In genomic region chr3:16053794-16054193, GRCh38 we compare ENCODE assay signal across 29 cellular contexts.
DNase-seq lines count a peak whose midpoint lies in the region; ATAC-seq, FAIRE-seq and TF ChIP-seq lines count a peak whose summit lies in the region.
"Had no signal": no experiment of that assay in that cellular context is flagged by ENCODE, and none has a peak within 500 bp of the region (broad histone marks: within the 10 kb centered on the region; RNA-seq: fewer than 3 reads in every experiment).

No MANE protein-coding gene starts in this region.

- TF ChIP-seq POLR2A in gastrocnemius medialis (IDR thresholded peaks at IDR 0.05): peak in 1 of 2 donors; percentile 11
- no peak for TF ChIP-seq POLR2A in GM12891 (IDR thresholded peaks at IDR 0.05; ENCODE audit: low read depth, low read length)

- TF ChIP-seq CTCF in gastrocnemius medialis (IDR thresholded peaks at IDR 0.05 in 4 of 5, conservative IDR thresholded peaks at IDR 0.05 in 1 of 5): no peak

- in situ Hi-C loops in gastrocnemius medialis (cut with MboI; ENCODE audit: low sequenced_read_pairs in 4 of 4): loop anchor here (5.0 to 10.0 kb wide), 5 partner anchors 81 to 194 kb away; partner anchors contain the start of gene GALNT15 (in 1 of the 4)

- ATAC-seq in gastrocnemius medialis: peak; percentile 10 to 18
- ATAC-seq: activated CD8-positive, alpha-beta T cell treated with anti-CD3 and anti-CD28 coated beads for 36 hours; activated naive CD8-positive, alpha-beta T cell treated with anti-CD3 and anti-CD28 coated beads, Interleukin-2, amount 50 U/mL, for 24 hours; left colon had no signal

- no peak overlapping the region for H3K4me3 ChIP-seq in ACC112 (ENCODE audit: low read depth, low read length)
- no peak overlapping the region for H3K4me3 ChIP-seq in gastrocnemius medialis
- no peak overlapping the region for H3K4me3 ChIP-seq in effector memory CD4-positive, alpha-beta T cell (ENCODE audit: insufficient read depth, low read depth, low read length, poor library complexity, severe bottlenecking)
- H3K4me3 ChIP-seq: HAP-1, neural progenitor cell, sigmoid colon, thyroid gland had no signal

- DNase-seq in M059J (ENCODE audit: low read depth): peak; percentile 28
- DNase-seq in fibroblast of gingiva (ENCODE audit: low read depth): peak; percentile 76
- DNase-seq in gastrocnemius medialis: peak in 1 of 2 donors; percentile 50
- no peak for DNase-seq in NCI-H1092 (lab: John Stamatoyannopoulos, UW)
- no peak for DNase-seq in effector memory CD4-positive, alpha-beta T cell
- no peak for DNase-seq in COLO829 (ENCODE audit: low spot score)
- DNase-seq in GM12891 (ENCODE audit: insufficient read length, low spot score): no peak
- DNase-seq: activated CD4-positive, CD25-positive, alpha-beta regulatory T cell treated with anti-CD3 and anti-CD28 coated beads, Interleukin-2, amount 50 U/mL, for 72 hours; activated CD8-positive, alpha-beta T cell treated with anti-CD3 and anti-CD28 coated beads for 36 hours; activated effector memory CD4-positive, alpha-beta T cell treated with Interleukin-2 at 50 U/mL for 16 hours; activated naive CD8-positive, alpha-beta T cell treated with anti-CD3 and anti-CD28 coated beads, Interleukin-2, amount 50 U/mL, for 24 hours; C1 segment of cervical spinal cord; Caco-2; effector CD4-positive, alpha-beta T cell; GDM1; hypothalamus; immature natural killer cell; left colon; NCI-H2029 treated with DMSO at 0.1 percent for 48 hours; NCI-H226; NCI-H69; sigmoid colon; stimulated activated naive CD4-positive, alpha-beta T cell treated with Interleukin-2 at 50 U/mL for 16 hours; thyroid gland had no signal

- no peaks in the 10 kb centered on the region for H3K27me3 ChIP-seq in ACC112 (ENCODE audit: insufficient read depth, low read length)
- H3K27me3 ChIP-seq in gastrocnemius medialis: no peaks in the 10 kb centered on the region
- no peaks in the 10 kb centered on the region for H3K27me3 ChIP-seq in effector memory CD4-positive, alpha-beta T cell (replicated peaks; ENCODE audit: control insufficient read depth, insufficient read depth, low read length, poor library complexity, severe bottlenecking)
- H3K27me3 ChIP-seq: neural progenitor cell, sigmoid colon, thyroid gland had no signal

- H2AFZ ChIP-seq in ACC112 (ENCODE audit: low read length, unreplicated experiment): no peak overlapping the region
- H2AFZ ChIP-seq: neural progenitor cell had no signal

- H3K36me3 ChIP-seq in ACC112 (ENCODE audit: insufficient read depth, low read length) (no peaks in the 10 kb centered on the region), gastrocnemius medialis (no peaks in the 10 kb centered on the region)
- H3K36me3 ChIP-seq in effector memory CD4-positive, alpha-beta T cell (ENCODE audit: control insufficient read depth, insufficient read depth, low read length): no peaks in the 10 kb centered on the region
- H3K36me3 ChIP-seq: HAP-1, neural progenitor cell, sigmoid colon, thyroid gland had no signal

- no peaks in the 10 kb centered on the region for H3K9me3 ChIP-seq in gastrocnemius medialis
- no peaks in the 10 kb centered on the region for H3K9me3 ChIP-seq in effector memory CD4-positive, alpha-beta T cell (ENCODE audit: control insufficient read depth, low read length)
- H3K9me3 ChIP-seq: Caco-2, HAP-1, sigmoid colon, thyroid gland had no signal

- H3K4me1 ChIP-seq in ACC112 (ENCODE audit: control insufficient read depth, insufficient read depth, low read length, unreplicated experiment) (peaks cover 40% of the 10 kb centered on the region), gastrocnemius medialis (peaks cover 31 to 56% of the 10 kb centered on the region in 2 donors)
- H3K4me1 ChIP-seq in effector memory CD4-positive, alpha-beta T cell (ENCODE audit: control insufficient read depth, insufficient read depth, low read length, poor library complexity, severe bottlenecking): no peaks in the 10 kb centered on the region
- H3K4me1 ChIP-seq: Caco-2, HAP-1, neural progenitor cell had no signal

- no peak for FAIRE-seq in GM12891 (lab: Jason Lieb, UNC)
- FAIRE-seq: TTC549 had no signal

- intact Hi-C loops in gastrocnemius medialis (cut with DNase I; ENCODE audit: low total_unique reads): loop anchor here (5.0 kb wide), 1 partner anchor 236 kb away; no protein-coding TSS in a partner anchor

- no peaks in the 10 kb centered on the region for H3K79me2 ChIP-seq in ACC112 (ENCODE audit: control insufficient read depth, insufficient read depth, low read length, unreplicated experiment)

- H3K27ac ChIP-seq in ACC112 (ENCODE audit: low read depth, low read length) (peak overlapping the region; percentile 89; the same call in 1 of the 2 replicates), gastrocnemius medialis (peak overlapping the region; percentile 83 to 90 (median 86))
- no peak overlapping the region for H3K27ac ChIP-seq in effector memory CD4-positive, alpha-beta T cell (ENCODE audit: insufficient read depth, low read length, poor library complexity, severe bottlenecking)
- H3K27ac ChIP-seq: epithelial cell of prostate, neural progenitor cell had no signal

TF ChIP-seq in GM12891, 5 proteins besides CTCF, POLR2A, EP300 and RAD21:
- no peak for TF ChIP-seq POU2F2 (IDR thresholded peaks at IDR 0.05; ENCODE audit: low read depth, low read length)
- no peak for TF ChIP-seq PAX5 (IDR thresholded peaks at IDR 0.05; ENCODE audit: insufficient read depth, low read length, severe bottlenecking)
- no peak for TF ChIP-seq POLR2AphosphoS5 (IDR thresholded peaks at IDR 0.05; ENCODE audit: low read depth, low read length)
- no peak for TF ChIP-seq SPI1 (IDR thresholded peaks at IDR 0.05; ENCODE audit: low read depth, low read length)
- TF ChIP-seq TAF1 (IDR thresholded peaks at IDR 0.05; ENCODE audit: low read depth, low read length): no peak

Comparison
In these comparisons a context has a peak if more than half of its experiments do, and no peak if none do; other contexts are left out.
1. DNase-seq: peak in M059J (single experiment) and fibroblast of gingiva (single experiment); none in NCI-H1092 (single experiment), effector memory CD4-positive, alpha-beta T cell (0 of 3), COLO829 (single experiment) and GM12891 (single experiment).